In genomic region chrX:105821471-105822081, GRCh38 we compare ENCODE assay signal across 11 cellular contexts. TPM values are rescaled to one million over a fixed set of nuclear protein-coding genes. Genes with fewer than 3 reads are reported as not detected.
DNase-seq lines count a peak whose midpoint lies in the region; ATAC-seq and TF ChIP-seq lines count a peak whose summit lies in the region.
"Had no signal": no experiment of that assay in that cellular context is flagged by ENCODE, and none has a peak within 500 bp of the region (broad histone marks: within the 10 kb centered on the region; RNA-seq: fewer than 3 reads in every experiment).

No MANE protein-coding gene starts in this region.

- 3 to 30% methylated on average over 27 of the region's 27 CpGs for WGBS in lung, 2 donors
- 5 to 6% methylated on average over 15 to 17 of the region's 27 CpGs for WGBS in thyroid gland, 2 donors

- no peak overlapping the region for H3K27ac Mint-ChIP-seq in T-cell
- H3K27ac Mint-ChIP-seq: activated naive CD8-positive, alpha-beta T cell treated with anti-CD3 and anti-CD28 coated beads, Interleukin-2, amount 10 ng/mL, durations not matched to agents 7 days and 5 days had no signal

- H3K4me1 Mint-ChIP-seq in T-cell, result no peaks in the 10 kb centered on the region
- H3K4me1 Mint-ChIP-seq: activated naive CD8-positive, alpha-beta T cell treated with anti-CD3 and anti-CD28 coated beads, Interleukin-2, amount 10 ng/mL, durations not matched to agents 7 days and 5 days had no signal

- CTCF ChIA-PET in T-cell (lab: Charles Lee), result no interaction called here

- peaks cover 0 to 10% of the 10 kb centered on the region in 2 donors for H3K9me3 ChIP-seq in lung (ENCODE audit: control insufficient read depth in 2 of 2, insufficient read depth in 1 of 2, low read length in 1 of 2)
- H3K9me3 ChIP-seq in thyroid gland, result no peaks in the 10 kb centered on the region

- H3K4me3 Mint-ChIP-seq in T-cell, result no peak overlapping the region
- H3K4me3 Mint-ChIP-seq: activated naive CD8-positive, alpha-beta T cell treated with anti-CD3 and anti-CD28 coated beads, Interleukin-2, amount 10 ng/mL, durations not matched to agents 7 days and 5 days had no signal

- ATAC-seq in lung (ENCODE audit: insufficient read depth, low FRiP score) (peak; percentile 36), T-cell (replicated peaks in 1 of 4) (no peak)

- H3K4me3 ChIP-seq in lung, result no peak overlapping the region
- peak overlapping the region in 1 of 3 donors; percentile 17 for H3K4me3 ChIP-seq in thyroid gland (replicated peaks in 1 of 3)

- H3K4me1 ChIP-seq in lung (ENCODE audit: control insufficient read depth in 2 of 2, insufficient read depth in 2 of 2, low read length in 2 of 2) (no peaks in the 10 kb centered on the region), thyroid gland (no peaks in the 10 kb centered on the region)

- no peak for TF ChIP-seq POLR2A in thyroid gland (IDR thresholded peaks at IDR 0.05)

- H3K27ac ChIP-seq in lung (ENCODE audit: low read depth in 1 of 2, low read length in 1 of 2), result no peak overlapping the region
- no peak overlapping the region for H3K27ac ChIP-seq in thyroid gland

- DNase-seq in fibroblast of peridontal ligament (ENCODE audit: extremely low read depth) (peak; percentile 9), lung (ENCODE audit: low spot score) (no peak), thyroid gland (peak; percentile 26 to 28), foreskin melanocyte (no peak), SIG-M5 treated with dmso at 0.1 percent for 504 hours (lab: John Stamatoyannopoulos, UW; ENCODE audit: unreplicated experiment) (no peak), T-cell (no peak), OCI-M2 (lab: John Stamatoyannopoulos, UW; ENCODE audit: unreplicated experiment) (no peak)
- DNase-seq: activated CD4-positive, alpha-beta T cell treated with anti-CD3 and anti-CD28 coated beads, Interleukin-2, amount 50 U/mL, for 4 hours; activated naive CD8-positive, alpha-beta T cell treated with anti-CD3 and anti-CD28 coated beads, Interleukin-2, amount 10 ng/mL, durations not matched to agents 7 days and 5 days; small intestine had no signal

- H3K27me3 ChIP-seq in lung (ENCODE audit: control insufficient read depth, insufficient read depth) (peaks cover 12% of the 10 kb centered on the region), thyroid gland (peaks cover 6% of the 10 kb centered on the region)

- TF ChIP-seq CTCF in lung (IDR thresholded peaks at IDR 0.05; ENCODE audit: control extremely low read depth, extremely low read depth), result no peak
- no peak for TF ChIP-seq CTCF in thyroid gland (IDR thresholded peaks at IDR 0.05)

- H3K27me3 Mint-ChIP-seq in T-cell, result peaks cover 13 to 48% of the 10 kb centered on the region in 2 donors

- H3K36me3 Mint-ChIP-seq in T-cell, result no peaks in the 10 kb centered on the region
- H3K36me3 Mint-ChIP-seq: activated naive CD8-positive, alpha-beta T cell treated with anti-CD3 and anti-CD28 coated beads, Interleukin-2, amount 10 ng/mL, durations not matched to agents 7 days and 5 days had no signal

- no peaks in the 10 kb centered on the region for H3K9me3 Mint-ChIP-seq in T-cell
- H3K9me3 Mint-ChIP-seq: activated naive CD8-positive, alpha-beta T cell treated with anti-CD3 and anti-CD28 coated beads, Interleukin-2, amount 10 ng/mL, durations not matched to agents 7 days and 5 days had no signal

- no peaks in the 10 kb centered on the region for H3K36me3 ChIP-seq in lung (ENCODE audit: control insufficient read depth in 2 of 2, insufficient read depth in 2 of 2, low read length in 2 of 2)
- H3K36me3 ChIP-seq in thyroid gland, result no peaks in the 10 kb centered on the region

- intact Hi-C loops in thyroid gland (cut with DNase I), result no loop called here

- POLR2A ChIA-PET in T-cell (lab: Charles Lee), result no interaction called here

TF ChIP-seq in PFSK-1, 5 proteins besides CTCF, POLR2A, EP300 and RAD21:
- no peak for TF ChIP-seq REST (IDR thresholded peaks at IDR 0.05; ENCODE audit: insufficient read depth in 1 of 2, low read depth in 2 of 2, low read length in 2 of 2)
- TF ChIP-seq TAF1 (IDR thresholded peaks at IDR 0.05; ENCODE audit: borderline replicate concordance, insufficient read depth, low read length), result no peak
- TF ChIP-seq SIN3A (IDR thresholded peaks at IDR 0.05; ENCODE audit: borderline replicate concordance, insufficient read depth, low read length), result 0 out of 2 replicates have a peak, but pooled peaks have one; percentile 64

RNA-seq across cellular contexts. Expression of gene NRK, which starts 0.8 kb away (rescaled TPM):
- polyA plus RNA-seq in PFSK-1 (2012; ENCODE audit: insufficient read length, low read depth), result 0.21 TPM
- total RNA-seq in lung (10 to 100 TPM in 1 of 2 donors, under 1 TPM in 1; 0.28 to 12.2 TPM), thyroid gland (1 to 10 TPM in 3 of 4 donors, under 1 TPM in 1; 0.67 to 1.9 (median 1.4) TPM), T-cell (under 1 TPM in 2 of 5 donors, not detected in 3; 0.12 to 0.13 TPM)
- polyA plus RNA-seq in lung, result under 1 TPM; 0.12 to 0.18 TPM
- total RNA-seq: activated naive CD8-positive, alpha-beta T cell treated with anti-CD3 and anti-CD28 coated beads, Interleukin-2, amount 10 ng/mL, durations not matched to agents 7 days and 5 days had no signal

Comparison
In these comparisons a context has a peak if more than half of its experiments do, and no peak if none do; other contexts are left out.
1. DNase-seq: peak in fibroblast of peridontal ligament (single experiment) and thyroid gland (2 of 2); none in lung (single experiment), foreskin melanocyte (single experiment), SIG-M5 treated with dmso at 0.1 percent for 504 hours (single experiment), T-cell (0 of 34) and OCI-M2 (single experiment).